Comparison of ENCODE assay signal across 12 cellular contexts in the genomic region with DNA sequence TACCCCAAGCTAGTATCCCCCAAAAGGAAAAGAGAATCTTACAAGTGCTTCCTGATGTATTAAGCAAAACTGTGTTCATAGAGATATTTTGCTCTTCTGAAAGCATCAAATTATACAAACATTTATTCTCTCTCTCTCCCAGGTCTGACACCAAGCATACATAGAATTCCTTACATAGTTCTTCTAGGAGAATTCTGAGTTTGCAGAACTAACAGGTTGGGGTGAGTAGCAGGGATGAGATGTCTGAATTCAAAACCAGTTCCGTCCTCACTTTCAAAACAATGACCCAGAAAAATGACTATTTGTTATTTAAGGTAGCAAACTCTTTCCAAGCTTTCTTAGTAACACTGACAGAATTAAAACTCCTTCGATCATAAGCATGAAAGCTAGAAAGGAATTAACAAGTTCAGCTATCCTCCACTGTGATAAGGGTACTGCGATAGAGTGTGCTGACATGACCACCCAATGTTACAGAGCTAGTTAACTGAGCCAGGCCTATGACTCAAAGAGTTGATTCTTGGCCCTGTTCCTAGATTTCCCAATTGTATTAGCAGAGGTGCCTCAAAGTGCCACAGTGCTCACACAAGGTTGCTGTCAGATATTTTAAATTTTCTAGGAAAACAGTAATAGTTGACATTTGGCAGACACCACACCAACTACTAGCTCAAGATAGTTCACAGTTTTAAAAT.
A peak's percentile ranks its signal among the peaks of the same experiment; 100 is the strongest.
DNase-seq lines count a peak whose midpoint lies in the region; ATAC-seq, FAIRE-seq and TF ChIP-seq lines count a peak whose summit lies in the region.
"Had no signal": no experiment of that assay in that cellular context is flagged by ENCODE, and none has a peak within 500 bp of the region (broad histone marks: within the 10 kb centered on the region; RNA-seq: fewer than 3 reads in every experiment).

No MANE protein-coding gene starts in this region.

- H3K4me1 ChIP-seq in astrocyte (ENCODE audit: insufficient read depth, low read length), result peaks cover 31% of the 10 kb centered on the region
- peaks cover 42% of the 10 kb centered on the region for H3K4me1 ChIP-seq in cardiac muscle cell (ENCODE audit: low read depth)

- H3K4me2 ChIP-seq in astrocyte (ENCODE audit: low read length), result peak overlapping the region; percentile 70

- intact Hi-C loops in sciatic nerve (cut with DNase I), result no loop called here

- H3K36me3 Mint-ChIP-seq in astrocyte (ENCODE audit: low read depth, unreplicated experiment), result no peaks in the 10 kb centered on the region

- peak; percentile 71 for ATAC-seq in sciatic nerve
- ATAC-seq in GM21515 (IDR thresholded peaks at IDR 0.05; ENCODE audit: unreplicated experiment), result no peak
- ATAC-seq in GM19351 (IDR thresholded peaks at IDR 0.05; ENCODE audit: unreplicated experiment), result no peak
- ATAC-seq: activated T-helper 17 cell treated with anti-CD3 and anti-CD28 coated beads, Interleukin-2, amount 50 U/mL, for 72 hours had no signal

- no peaks in the 10 kb centered on the region for H4K20me1 ChIP-seq in astrocyte (ENCODE audit: insufficient read depth, low read length)

- H3K9me3 ChIP-seq in astrocyte (ENCODE audit: insufficient read depth, low read depth, low read length) (no peaks in the 10 kb centered on the region), cardiac muscle cell (ENCODE audit: low read depth) (no peaks in the 10 kb centered on the region)

- no peaks in the 10 kb centered on the region for H3K79me2 ChIP-seq in astrocyte (ENCODE audit: insufficient read depth, low read length)

- H3K4me3 ChIP-seq in astrocyte (ENCODE audit: insufficient read depth, low read depth, low read length) (peak overlapping the region; percentile 24), cardiac muscle cell (no peak overlapping the region)

- H2AFZ ChIP-seq in astrocyte (ENCODE audit: low read depth, low read length), result no peak overlapping the region

- H3K27me3 ChIP-seq in astrocyte (ENCODE audit: insufficient read depth, low read length) (no peaks in the 10 kb centered on the region), cardiac muscle cell (no peaks in the 10 kb centered on the region)

- no peak overlapping the region for H3K4me3 Mint-ChIP-seq in astrocyte (ENCODE audit: unreplicated experiment)
- H3K4me3 Mint-ChIP-seq: activated B cell treated with CpG ODN at 0.5 μM for 24 hours; activated T-helper 17 cell treated with anti-CD3 and anti-CD28 coated beads, Interleukin-2, amount 50 U/mL, for 72 hours; IgD-negative memory B cell had no signal

- H3K27ac Mint-ChIP-seq in astrocyte (ENCODE audit: unreplicated experiment), result peak overlapping the region; percentile 77
- H3K27ac Mint-ChIP-seq: activated B cell treated with CpG ODN at 0.5 μM for 24 hours; activated T-helper 17 cell treated with anti-CD3 and anti-CD28 coated beads, Interleukin-2, amount 50 U/mL, for 72 hours; IgD-negative memory B cell had no signal

- H3K36me3 ChIP-seq in astrocyte (ENCODE audit: insufficient read depth, low read length) (no peaks in the 10 kb centered on the region), cardiac muscle cell (no peaks in the 10 kb centered on the region)

- peaks cover 43% of the 10 kb centered on the region for H3K4me1 Mint-ChIP-seq in astrocyte (ENCODE audit: low read depth, unreplicated experiment)

- no peak overlapping the region for H3K9ac ChIP-seq in astrocyte (ENCODE audit: low read length)

- no peaks in the 10 kb centered on the region for H3K27me3 Mint-ChIP-seq in astrocyte (ENCODE audit: low read depth, unreplicated experiment)
- H3K27me3 Mint-ChIP-seq: activated B cell treated with CpG ODN at 0.5 μM for 24 hours, IgD-negative memory B cell had no signal

- no peaks in the 10 kb centered on the region for H3K9me3 Mint-ChIP-seq in astrocyte (ENCODE audit: unreplicated experiment)
- H3K9me3 Mint-ChIP-seq: activated B cell treated with CpG ODN at 0.5 μM for 24 hours; activated T-helper 17 cell treated with anti-CD3 and anti-CD28 coated beads, Interleukin-2, amount 50 U/mL, for 72 hours had no signal

- peak; percentile 90 for FAIRE-seq in astrocyte (lab: Jason Lieb, UNC)

- no peak overlapping the region for H3K27ac ChIP-seq in astrocyte (ENCODE audit: low read depth, low read length)
- H3K27ac ChIP-seq in cardiac muscle cell, result peak overlapping the region; percentile 78

- peak; percentile 29 for DNase-seq in HPDE6-E6E7 (ENCODE audit: extremely low spot score)
- peak; percentile 85 for DNase-seq in astrocyte (ENCODE audit: low read depth)
- peak; percentile 40 to 85 for DNase-seq in cardiac muscle cell (ENCODE audit: low read depth in 1 of 2, low spot score in 1 of 2)
- DNase-seq in sciatic nerve (ENCODE audit: low spot score), result no peak
- DNase-seq in T-helper 9 cell, result no peak
- DNase-seq in NCI-H345 treated with DMSO at 0.1 percent for 48 hours (lab: John Stamatoyannopoulos, UW; ENCODE audit: unreplicated experiment), result no peak
- DNase-seq: activated B cell treated with CpG ODN at 0.5 μM for 24 hours, cortex of kidney had no signal

- no peak for TF ChIP-seq CTCF in astrocyte (IDR thresholded peaks at IDR 0.05; ENCODE audit: insufficient read depth, low read depth, low read length)
- no peak for TF ChIP-seq CTCF in cardiac muscle cell (IDR thresholded peaks at IDR 0.05; ENCODE audit: low read depth, low read length)

Comparison
In these comparisons a context has a peak if more than half of its experiments do, and no peak if none do; other contexts are left out.
1. DNase-seq: peak in HPDE6-E6E7 (single experiment), astrocyte (single experiment) and cardiac muscle cell (2 of 2); none in sciatic nerve (single experiment), T-helper 9 cell (single experiment) and NCI-H345 treated with DMSO at 0.1 percent for 48 hours (single experiment).